In genomic region chr5:115648072-115648471, GRCh38 we compare ENCODE assay signal across 20 cellular contexts. TPM values are rescaled to one million over a fixed set of nuclear protein-coding genes. Genes with fewer than 3 reads are reported as not detected.
"Had no signal": no experiment of that assay in that cellular context is flagged by ENCODE, and none has a peak within 500 bp of the region (broad histone marks: within the 10 kb centered on the region; RNA-seq: fewer than 3 reads in every experiment).

No MANE protein-coding gene starts in this region.

- H3K4me2 ChIP-seq: SK-N-SH had no signal

- H3K9me2 ChIP-seq: SK-N-SH had no signal

- ATAC-seq: Panc1, PC-3 had no signal

- DNase-seq: IMR-90, Kasumi-1, KG1, MM.1S, NCI-H1092 treated with DMSO at 0.1 percent for 48 hours, NCI-H1436 treated with DMSO at 0.1 percent for 48 hours, NCI-H1694, NCI-H187 treated with DMSO at 0.1 percent for 48 hours, NCI-H2029 treated with DMSO at 0.1 percent for 48 hours, NCI-H2171 treated with DMSO at 0.1 percent for 48 hours, NCI-H2227 treated with DMSO at 0.1 percent for 48 hours, NCI-H524 treated with DMSO at 0.1 percent for 48 hours, NCI-H69, PC-3, SHP77, SK-N-SH had no signal

- H3K9ac ChIP-seq: SK-N-SH had no signal

- H3K27ac ChIP-seq: RWPE1 had no signal

- H3K9me3 ChIP-seq: SK-N-SH had no signal

RNA-seq across cellular contexts. Expression of gene TICAM2, which starts 45.8 kb away (rescaled TPM):
- total RNA-seq: HT-29, NCI-H460 had no signal
- polyA plus RNA-seq: SK-N-SH had no signal
